16 cellular contexts compared by ENCODE assay signal in the genomic region with DNA sequence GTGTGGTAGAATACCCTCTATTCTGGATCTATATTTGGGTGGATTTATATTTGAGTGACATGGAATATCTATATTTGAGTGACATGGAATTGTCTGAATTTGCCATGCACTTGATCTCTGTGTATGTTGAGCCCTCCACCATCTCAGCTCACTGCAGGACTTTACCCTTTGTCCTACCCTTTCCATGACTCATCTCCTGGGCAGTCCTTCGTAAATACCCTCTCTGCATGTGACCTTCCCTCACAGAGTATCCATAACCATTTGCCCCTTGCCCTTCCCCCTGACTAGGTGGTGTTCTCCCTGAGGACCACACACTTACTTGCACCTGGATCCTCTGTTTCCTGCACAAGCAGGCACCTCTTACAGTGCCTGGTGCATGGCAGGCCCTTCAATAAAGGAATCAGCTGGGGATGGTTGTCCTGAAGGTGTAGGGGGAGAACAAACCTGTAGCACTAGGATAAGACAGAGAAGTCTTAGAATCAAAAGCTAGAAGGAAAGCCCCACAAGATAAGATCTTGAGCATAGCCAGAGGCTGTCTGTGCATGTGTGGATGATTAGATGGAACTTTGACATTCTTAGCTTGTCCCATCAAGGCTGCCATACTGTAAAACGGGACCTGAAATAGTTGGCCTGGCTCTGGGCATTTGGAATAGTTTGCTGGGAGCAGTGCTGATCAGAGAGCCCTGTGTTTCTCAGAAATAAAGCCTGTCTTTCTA.
DNase-seq lines count a peak whose midpoint lies in the region; ATAC-seq and TF ChIP-seq lines count a peak whose summit lies in the region.
"Had no signal": no experiment of that assay in that cellular context is flagged by ENCODE, and none has a peak within 500 bp of the region (broad histone marks: within the 10 kb centered on the region; RNA-seq: fewer than 3 reads in every experiment).

No MANE protein-coding gene starts in this region.

- no peak for TF ChIP-seq POLR2A in body of pancreas (IDR thresholded peaks at IDR 0.05)

- H3K36me3 Mint-ChIP-seq in activated T-cell treated with anti-CD3 and anti-CD28 coated beads, Interleukin-2, amount 50 U/mL, for 24 hours (ENCODE audit: low read depth) = no peaks in the 10 kb centered on the region
- H3K36me3 Mint-ChIP-seq in neural progenitor cell = peaks cover 51% of the 10 kb centered on the region
- H3K36me3 Mint-ChIP-seq: CD8-positive, alpha-beta memory T cell had no signal

- no peaks in the 10 kb centered on the region for H3F3A ChIP-seq in PC-3 (ENCODE audit: low read length, unreplicated experiment)
- peaks cover 5% of the 10 kb centered on the region for H3F3A ChIP-seq in neural progenitor cell (ENCODE audit: low read depth)

- no peak overlapping the region for H3K4me3 Mint-ChIP-seq in activated T-cell treated with anti-CD3 and anti-CD28 coated beads, Interleukin-2, amount 50 U/mL, for 24 hours
- no peak overlapping the region for H3K4me3 Mint-ChIP-seq in neural progenitor cell
- H3K4me3 Mint-ChIP-seq: CD8-positive, alpha-beta memory T cell; HFFc6 had no signal

- intact Hi-C loops in PC-3 (cut with micrococcal nuclease) (no loop called here), body of pancreas (cut with DNase I) (no loop called here)

- DNase-seq in cardiac muscle cell (ENCODE audit: low read depth in 1 of 2, low spot score in 1 of 2) (no peak), right atrium auricular region (ENCODE audit: low spot score) (no peak), PC-3 (peak; percentile 6), islet precursor cell (peak; percentile 72), body of pancreas (no peak), neural progenitor cell (ENCODE audit: low spot score) (no peak), hippocampal formation (lab: John Stamatoyannopoulos, UW) (no peak)
- DNase-seq in activated T-cell treated with anti-CD3 and anti-CD28 coated beads, Interleukin-2, amount 50 U/mL, for 24 hours = no peak
- DNase-seq: 8988T; CD8-positive, alpha-beta memory T cell; EL; HFFc6; MV-4-11; NCI-H1436; NCI-H2029 treated with DMSO at 0.1 percent for 48 hours had no signal

- no peaks in the 10 kb centered on the region for H3K9me3 Mint-ChIP-seq in activated T-cell treated with anti-CD3 and anti-CD28 coated beads, Interleukin-2, amount 50 U/mL, for 24 hours
- H3K9me3 Mint-ChIP-seq in neural progenitor cell = peaks cover 4% of the 10 kb centered on the region
- H3K9me3 Mint-ChIP-seq: CD8-positive, alpha-beta memory T cell; HFFc6 had no signal

- H3K9me2 ChIP-seq in PC-3 (replicated peaks; ENCODE audit: low read length) = no peaks in the 10 kb centered on the region

- H3K9ac ChIP-seq in PC-3 (ENCODE audit: low read length) (no peak overlapping the region), neural progenitor cell (no peak overlapping the region)
- H3K9ac ChIP-seq: BLaER1 had no signal

- H3K27me3 ChIP-seq in cardiac muscle cell (no peaks in the 10 kb centered on the region), right atrium auricular region (no peaks in the 10 kb centered on the region), PC-3 (ENCODE audit: low read length) (no peaks in the 10 kb centered on the region), body of pancreas (no peaks in the 10 kb centered on the region), neural progenitor cell (no peaks in the 10 kb centered on the region)
- H3K27me3 ChIP-seq: BLaER1 had no signal

- POLR2A ChIA-PET in PC-3 (lab: Charles Lee; ENCODE audit: unreplicated experiment) = no interaction called here

- H3K9me3 ChIP-seq in cardiac muscle cell (ENCODE audit: low read depth) (no peaks in the 10 kb centered on the region), right atrium auricular region (no peaks in the 10 kb centered on the region), PC-3 (ENCODE audit: low read length) (no peaks in the 10 kb centered on the region), body of pancreas (no peaks in the 10 kb centered on the region), neural progenitor cell (ENCODE audit: low read depth) (no peaks in the 10 kb centered on the region)
- H3K9me3 ChIP-seq: BLaER1 had no signal

- H3K27ac ChIP-seq in cardiac muscle cell (peak overlapping the region; percentile 6), right atrium auricular region (no peak overlapping the region), PC-3 (ENCODE audit: low read length) (peak overlapping the region; percentile 70; the same call in 1 of the 2 replicates), body of pancreas (no peak overlapping the region), neural progenitor cell (no peak overlapping the region)
- H3K27ac ChIP-seq: BLaER1 had no signal

- H2AFZ ChIP-seq in PC-3 (ENCODE audit: low read length) = no peak overlapping the region
- H2AFZ ChIP-seq in neural progenitor cell (replicated peaks) = no peak overlapping the region

- no peak overlapping the region for H3K4me2 ChIP-seq in PC-3 (ENCODE audit: low read length)
- H3K4me2 ChIP-seq in neural progenitor cell = no peak overlapping the region
- H3K4me2 ChIP-seq: BLaER1 had no signal

- 79 to 87% methylated on average over 2 of the region's 2 CpGs for WGBS in body of pancreas, 2 donors

- peaks cover 17% of the 10 kb centered on the region for H3K4me1 ChIP-seq in cardiac muscle cell (ENCODE audit: low read depth)
- peaks cover 0 to 5% of the 10 kb centered on the region in 2 donors for H3K4me1 ChIP-seq in right atrium auricular region
- H3K4me1 ChIP-seq in PC-3 (ENCODE audit: insufficient read depth, low read length) = peaks cover 25% of the 10 kb centered on the region
- H3K4me1 ChIP-seq in body of pancreas = no peaks in the 10 kb centered on the region
- H3K4me1 ChIP-seq in neural progenitor cell = peaks cover 10% of the 10 kb centered on the region

- H3K4me1 Mint-ChIP-seq in activated T-cell treated with anti-CD3 and anti-CD28 coated beads, Interleukin-2, amount 50 U/mL, for 24 hours (ENCODE audit: low read depth) = no peaks in the 10 kb centered on the region
- H3K4me1 Mint-ChIP-seq in neural progenitor cell = peaks cover 13% of the 10 kb centered on the region
- H3K4me1 Mint-ChIP-seq: CD8-positive, alpha-beta memory T cell had no signal

- H3K36me3 ChIP-seq in cardiac muscle cell (peaks cover 13% of the 10 kb centered on the region), right atrium auricular region (no peaks in the 10 kb centered on the region), PC-3 (ENCODE audit: low read depth, low read length) (no peaks in the 10 kb centered on the region), body of pancreas (replicated peaks in 1 of 2; ENCODE audit: insufficient read depth in 1 of 2, low read depth in 2 of 2) (no peaks in the 10 kb centered on the region), neural progenitor cell (no peaks in the 10 kb centered on the region)
- H3K36me3 ChIP-seq: BLaER1 had no signal

- H4K20me1 ChIP-seq in PC-3 (ENCODE audit: low read length) (no peaks in the 10 kb centered on the region), neural progenitor cell (ENCODE audit: low read depth) (no peaks in the 10 kb centered on the region)
- H4K20me1 ChIP-seq: BLaER1 had no signal

- TF ChIP-seq CTCF in cardiac muscle cell (IDR thresholded peaks at IDR 0.05; ENCODE audit: low read depth, low read length) (no peak), right atrium auricular region (IDR thresholded peaks at IDR 0.05) (no peak), PC-3 (conservative IDR thresholded peaks at IDR 0.05; ENCODE audit: low read depth, low read length) (no peak), body of pancreas (IDR thresholded peaks at IDR 0.05) (no peak), neural progenitor cell (IDR thresholded peaks at IDR 0.05) (no peak)

- peaks cover 8% of the 10 kb centered on the region for H3K27me3 Mint-ChIP-seq in activated T-cell treated with anti-CD3 and anti-CD28 coated beads, Interleukin-2, amount 50 U/mL, for 24 hours
- H3K27me3 Mint-ChIP-seq in neural progenitor cell (ENCODE audit: insufficient read depth, low read depth) = no peaks in the 10 kb centered on the region

- H3K27ac Mint-ChIP-seq in activated T-cell treated with anti-CD3 and anti-CD28 coated beads, Interleukin-2, amount 50 U/mL, for 24 hours = no peak overlapping the region
- H3K27ac Mint-ChIP-seq in neural progenitor cell = no peak overlapping the region

- CTCF ChIA-PET in PC-3 (lab: Charles Lee) = no interaction called here

- H3K4me3 ChIP-seq in cardiac muscle cell (no peak overlapping the region), right atrium auricular region (no peak overlapping the region), PC-3 (ENCODE audit: low read length) (no peak overlapping the region), body of pancreas (no peak overlapping the region), neural progenitor cell (no peak overlapping the region)
- H3K4me3 ChIP-seq: BLaER1 had no signal

- ATAC-seq in PC-3 = peak; percentile 39
- ATAC-seq in body of pancreas = no peak

- H3K79me2 ChIP-seq in PC-3 (ENCODE audit: low read length) (no peaks in the 10 kb centered on the region), neural progenitor cell (ENCODE audit: low read depth) (peaks cover 42% of the 10 kb centered on the region)

- BruUV-seq in PC-3 (replicated peaks; lab: Mats Ljungman, UMichigan) = no TSS peak

Comparison
In these comparisons a context has a peak if more than half of its experiments do, and no peak if none do; other contexts are left out.
1. H3K27ac ChIP-seq: peak in cardiac muscle cell (single experiment) and PC-3 (single experiment); none in right atrium auricular region (0 of 2), body of pancreas (0 of 4) and neural progenitor cell (single experiment).
2. DNase-seq: peak in PC-3 (single experiment) and islet precursor cell (single experiment); none in cardiac muscle cell (0 of 2), right atrium auricular region (single experiment), activated T-cell treated with anti-CD3 and anti-CD28 coated beads, Interleukin-2, amount 50 U/mL, for 24 hours (single experiment), body of pancreas (0 of 4), neural progenitor cell (single experiment) and hippocampal formation (0 of 2).